ENCODE assay signal across 30 cellular contexts in genomic region chr1:67966001-67966665, GRCh38.
"Had no signal": no experiment of that assay in that cellular context is flagged by ENCODE, and none has a peak within 500 bp of the region (broad histone marks: within the 10 kb centered on the region; RNA-seq: fewer than 3 reads in every experiment).

No MANE protein-coding gene starts in this region.

- H3K79me2 ChIP-seq: parathyroid adenoma had no signal

- H3K27me3 ChIP-seq: neural progenitor cell, ovary, spleen, suprapubic skin, testis, tibial artery, transverse colon, upper lobe of left lung, vagina had no signal

- H3K9me3 ChIP-seq: ovary, testis, vagina had no signal

- DNase-seq: naive thymus-derived CD4-positive, alpha-beta T cell; natural killer cell; occipital lobe; ovary; posterior cingulate gyrus; psoas muscle; right cardiac atrium; spleen; stimulated activated CD4-positive, alpha-beta T cell treated with anti-CD3 and anti-CD28 coated beads, Interleukin-12 subunit alpha, Interleukin-12 subunit beta, amount 100 ng/mL, for 4 hours; stimulated activated CD4-positive, alpha-beta T cell treated with anti-CD3 and anti-CD28 coated beads, Interleukin-1b, Interleukin-23, amount 100 ng/mL, for 48 hours; stimulated activated CD4-positive, alpha-beta T cell treated with anti-CD3 and anti-CD28 coated beads, Interleukin-4, amount 100 ng/mL, for 1 hour; stimulated activated CD4-positive, alpha-beta T cell treated with anti-CD3 and anti-CD28 coated beads, Interleukin-4, amount 100 ng/mL, for 4 hours; stimulated activated CD8-positive, alpha-beta memory T cell treated with anti-CD3 and anti-CD28 coated beads, Interleukin-4, amount 100 ng/mL, for 48 hours; stimulated activated naive CD4-positive, alpha-beta T cell; stimulated activated naive CD8-positive, alpha-beta T cell treated with anti-CD3 and anti-CD28 coated beads, Interleukin-15, amount 100 ng/mL, for 72 hours; stimulated activated naive CD8-positive, alpha-beta T cell treated with anti-CD3 and anti-CD28 coated beads, Interleukin-15, Interleukin-2, amounts not matched to agents 100 U/mL and 50 U/mL, for 24 hours; substantia nigra; testis; tibial artery; transverse colon; upper lobe of left lung had no signal

- H3K9ac ChIP-seq: neural progenitor cell, parathyroid adenoma had no signal

- H3K4me2 ChIP-seq: neural progenitor cell, smooth muscle cell had no signal

- ATAC-seq: naive thymus-derived CD4-positive, alpha-beta T cell; natural killer cell; psoas muscle; right cardiac atrium; sciatic nerve; stimulated activated memory B cell treated with anti-CD40 and anti-IgM and Interleukin-4, amounts not matched to agents 10 μg/mL and 1 μg/mL and 100 μg/mL, for 72 hours; stimulated activated naive CD8-positive, alpha-beta T cell treated with anti-CD3 and anti-CD28 coated beads, Interleukin-15, amount 100 ng/mL, for 72 hours; stimulated activated naive CD8-positive, alpha-beta T cell treated with anti-CD3 and anti-CD28 coated beads, Interleukin-15, Interleukin-2, amounts not matched to agents 100 U/mL and 50 U/mL, for 24 hours had no signal

- FAIRE-seq: urothelium cell line had no signal

- H3K4me3 ChIP-seq: neural progenitor cell, ovary, psoas muscle, skin epidermis, smooth muscle cell, spleen, suprapubic skin, testis, tibial artery, transverse colon, upper lobe of left lung, vagina had no signal

- H3K4me1 ChIP-seq: parathyroid adenoma, psoas muscle, spleen, suprapubic skin, testis, tibial artery, transverse colon, upper lobe of left lung, vagina had no signal

- H2AFZ ChIP-seq: parathyroid adenoma had no signal

- H3K27ac ChIP-seq: neural progenitor cell, ovary, parathyroid adenoma, psoas muscle, skin epidermis, spleen, suprapubic skin, testis, tibial artery, transverse colon, upper lobe of left lung, vagina had no signal

- H3K36me3 ChIP-seq: neural progenitor cell, ovary, spleen, suprapubic skin, tibial artery, transverse colon, upper lobe of left lung, vagina had no signal
